1 cellular context compared by ENCODE assay signal in the genomic region with DNA sequence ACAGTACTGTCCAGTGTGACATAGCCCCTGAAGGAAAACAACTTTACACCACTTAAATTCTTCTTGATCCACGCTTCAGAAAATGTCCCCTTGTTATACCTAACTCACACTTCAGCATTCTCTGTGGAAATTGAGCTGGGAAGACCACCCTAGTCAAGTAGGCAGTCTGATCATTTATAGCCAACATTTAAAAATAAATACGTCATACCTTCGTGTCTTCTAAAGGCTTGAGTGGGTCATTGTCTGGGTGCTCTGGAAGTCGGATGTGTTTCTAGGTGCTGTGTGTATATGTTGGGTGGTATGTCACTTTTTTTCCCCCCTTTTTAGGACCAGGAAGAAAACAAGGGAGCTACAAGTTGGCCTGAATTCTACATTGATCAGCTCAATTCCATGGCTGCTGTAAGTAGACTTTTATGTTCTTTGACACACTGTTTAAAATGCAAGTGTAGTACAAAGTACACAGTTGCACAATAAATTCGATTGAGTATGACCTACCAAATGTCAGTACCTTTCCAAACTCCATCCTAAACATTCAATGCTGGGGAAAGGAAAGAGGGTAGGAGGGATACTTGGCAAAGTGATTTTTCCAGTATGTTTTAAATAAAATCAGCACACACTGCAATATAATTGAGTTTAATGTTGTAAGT.
TF ChIP-seq lines count a peak whose summit lies in the region.

No MANE protein-coding gene starts in this region.

TF ChIP-seq in HepG2, 621 proteins besides CTCF, POLR2A, EP300 and RAD21 (continued from another document and continues in another):
- TF ChIP-seq, protein P1, sequence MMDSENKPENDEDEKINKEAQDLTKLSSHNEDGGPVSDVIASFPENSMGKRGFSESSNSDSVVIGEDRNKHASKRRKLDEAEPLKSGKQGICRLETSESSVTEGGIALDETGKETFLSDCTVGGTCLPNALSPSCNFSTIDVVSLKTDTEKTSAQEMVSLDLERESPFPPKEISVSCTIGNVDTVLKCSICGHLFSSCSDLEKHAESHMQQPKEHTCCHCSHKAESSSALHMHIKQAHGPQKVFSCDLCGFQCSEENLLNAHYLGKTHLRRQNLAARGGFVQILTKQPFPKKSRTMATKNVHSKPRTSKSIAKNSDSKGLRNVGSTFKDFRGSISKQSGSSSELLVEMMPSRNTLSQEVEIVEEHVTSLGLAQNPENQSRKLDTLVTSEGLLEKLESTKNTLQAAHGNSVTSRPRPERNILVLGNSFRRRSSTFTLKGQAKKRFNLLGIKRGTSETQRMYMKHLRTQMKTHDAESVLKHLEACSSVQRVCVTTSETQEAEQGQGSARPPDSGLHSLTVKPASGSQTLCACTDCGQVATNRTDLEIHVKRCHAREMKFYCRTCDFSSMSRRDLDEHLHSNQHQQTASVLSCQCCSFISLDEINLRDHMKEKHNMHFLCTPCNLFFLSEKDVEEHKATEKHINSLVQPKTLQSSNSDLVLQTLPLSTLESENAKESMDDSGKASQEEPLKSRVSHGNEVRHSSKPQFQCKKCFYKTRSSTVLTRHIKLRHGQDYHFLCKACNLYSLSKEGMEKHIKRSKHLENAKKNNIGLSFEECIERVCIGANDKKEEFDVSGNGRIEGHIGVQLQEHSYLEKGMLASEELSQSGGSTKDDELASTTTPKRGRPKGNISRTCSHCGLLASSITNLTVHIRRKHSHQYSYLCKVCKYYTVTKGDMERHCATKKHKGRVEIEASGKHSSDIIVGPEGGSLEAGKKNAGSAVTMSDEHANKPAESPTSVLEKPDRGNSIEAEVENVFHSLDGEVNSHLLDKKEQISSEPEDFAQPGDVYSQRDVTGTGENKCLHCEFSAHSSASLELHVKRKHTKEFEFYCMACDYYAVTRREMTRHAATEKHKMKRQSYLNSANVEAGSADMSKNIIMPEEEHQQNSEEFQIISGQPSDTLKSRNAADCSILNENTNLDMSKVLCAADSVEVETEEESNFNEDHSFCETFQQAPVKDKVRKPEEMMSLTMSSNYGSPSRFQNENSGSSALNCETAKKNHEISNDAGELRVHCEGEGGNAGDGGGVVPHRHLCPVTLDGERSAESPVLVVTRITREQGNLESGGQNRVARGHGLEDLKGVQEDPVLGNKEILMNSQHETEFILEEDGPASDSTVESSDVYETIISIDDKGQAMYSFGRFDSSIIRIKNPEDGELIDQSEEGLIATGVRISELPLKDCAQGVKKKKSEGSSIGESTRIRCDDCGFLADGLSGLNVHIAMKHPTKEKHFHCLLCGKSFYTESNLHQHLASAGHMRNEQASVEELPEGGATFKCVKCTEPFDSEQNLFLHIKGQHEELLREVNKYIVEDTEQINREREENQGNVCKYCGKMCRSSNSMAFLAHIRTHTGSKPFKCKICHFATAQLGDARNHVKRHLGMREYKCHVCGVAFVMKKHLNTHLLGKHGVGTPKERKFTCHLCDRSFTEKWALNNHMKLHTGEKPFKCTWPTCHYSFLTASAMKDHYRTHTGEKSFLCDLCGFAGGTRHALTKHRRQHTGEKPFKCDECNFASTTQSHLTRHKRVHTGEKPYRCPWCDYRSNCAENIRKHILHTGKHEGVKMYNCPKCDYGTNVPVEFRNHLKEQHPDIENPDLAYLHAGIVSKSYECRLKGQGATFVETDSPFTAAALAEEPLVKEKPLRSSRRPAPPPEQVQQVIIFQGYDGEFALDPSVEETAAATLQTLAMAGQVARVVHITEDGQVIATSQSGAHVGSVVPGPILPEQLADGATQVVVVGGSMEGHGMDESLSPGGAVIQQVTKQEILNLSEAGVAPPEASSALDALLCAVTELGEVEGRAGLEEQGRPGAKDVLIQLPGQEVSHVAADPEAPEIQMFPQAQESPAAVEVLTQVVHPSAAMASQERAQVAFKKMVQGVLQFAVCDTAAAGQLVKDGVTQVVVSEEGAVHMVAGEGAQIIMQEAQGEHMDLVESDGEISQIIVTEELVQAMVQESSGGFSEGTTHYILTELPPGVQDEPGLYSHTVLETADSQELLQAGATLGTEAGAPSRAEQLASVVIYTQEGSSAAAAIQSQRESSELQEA (CRISPR knock-in tag; IDR thresholded peaks at IDR 0.05; ENCODE audit: not compliant biosample characterization), result no peak
- TF ChIP-seq, protein P2, sequence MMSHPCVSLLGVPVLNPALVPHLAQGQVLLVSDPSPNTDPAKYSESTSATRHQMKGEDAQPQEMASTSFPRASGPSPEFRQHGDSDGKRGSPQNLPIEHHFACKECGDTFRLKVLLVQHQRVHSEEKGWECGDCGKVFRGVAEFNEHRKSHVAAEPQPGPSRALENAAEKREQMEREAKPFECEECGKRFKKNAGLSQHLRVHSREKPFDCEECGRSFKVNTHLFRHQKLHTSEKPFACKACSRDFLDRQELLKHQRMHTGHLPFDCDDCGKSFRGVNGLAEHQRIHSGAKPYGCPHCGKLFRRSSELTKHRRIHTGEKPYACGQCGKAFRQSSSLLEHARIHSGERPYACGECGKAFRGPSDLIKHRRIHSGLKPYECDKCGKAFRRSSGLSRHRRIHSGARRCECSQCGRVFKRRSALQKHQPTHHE (CRISPR knock-in tag; IDR thresholded peaks at IDR 0.05; ENCODE audit: borderline replicate concordance), result no peak
- TF ChIP-seq ZNF790 (CRISPR knock-in tag; IDR thresholded peaks at IDR 0.05; ENCODE audit: borderline replicate concordance), result no peak
- no peak for TF ChIP-seq ZNF333 (CRISPR knock-in tag; IDR thresholded peaks at IDR 0.05; ENCODE audit: borderline replicate concordance)
- TF ChIP-seq ZBTB20 (CRISPR knock-in tag; IDR thresholded peaks at IDR 0.05; ENCODE audit: borderline replicate concordance, low read depth), result no peak
- TF ChIP-seq PLRG1 (conservative IDR thresholded peaks at IDR 0.05), result no peak
- no peak for TF ChIP-seq ZKSCAN5 (CRISPR knock-in tag; IDR thresholded peaks at IDR 0.05)
- no peak for TF ChIP-seq SAFB2 (CRISPR knock-in tag; IDR thresholded peaks at IDR 0.05; ENCODE audit: borderline replicate concordance, low read depth)
- TF ChIP-seq ZNF674 (CRISPR knock-in tag; IDR thresholded peaks at IDR 0.05; ENCODE audit: low read depth), result no peak
- no peak for TF ChIP-seq ZNF24 (IDR thresholded peaks at IDR 0.05)
- TF ChIP-seq ZNF350 (CRISPR knock-in tag; IDR thresholded peaks at IDR 0.05; ENCODE audit: borderline replicate concordance, low read depth), result no peak
- TF ChIP-seq CREB1 (IDR thresholded peaks at IDR 0.05), result no peak
- peak; percentile 76 for TF ChIP-seq CREB1 (CRISPR knock-in tag; IDR thresholded peaks at IDR 0.05)
- no peak for TF ChIP-seq SCMH1 (CRISPR knock-in tag; IDR thresholded peaks at IDR 0.05; ENCODE audit: borderline replicate concordance)
- TF ChIP-seq CENPT (CRISPR knock-in tag; IDR thresholded peaks at IDR 0.05; ENCODE audit: low read depth), result no peak
- no peak for TF ChIP-seq MTERF4 (CRISPR knock-in tag; IDR thresholded peaks at IDR 0.05)
- peak; percentile 30 to 50; a peak in 2 of 4 replicates for TF ChIP-seq MAFK (conservative IDR thresholded peaks at IDR 0.05 in 1 of 2, IDR thresholded peaks at IDR 0.05 in 1 of 2; ENCODE audit: low read length in 2 of 2)
- peak; percentile 84; the same call in 1 of the 2 replicates for TF ChIP-seq FOXJ3 (CRISPR knock-in tag; IDR thresholded peaks at IDR 0.05; ENCODE audit: borderline replicate concordance)
- no peak for TF ChIP-seq SIX4 (CRISPR knock-in tag; IDR thresholded peaks at IDR 0.05)
- no peak for TF ChIP-seq ZNF224 (CRISPR knock-in tag; IDR thresholded peaks at IDR 0.05)
- TF ChIP-seq ZFP41 (CRISPR knock-in tag; IDR thresholded peaks at IDR 0.05; ENCODE audit: borderline replicate concordance), result no peak
- no peak for TF ChIP-seq ZNF20 (CRISPR knock-in tag; IDR thresholded peaks at IDR 0.05)
- TF ChIP-seq, protein P3, sequence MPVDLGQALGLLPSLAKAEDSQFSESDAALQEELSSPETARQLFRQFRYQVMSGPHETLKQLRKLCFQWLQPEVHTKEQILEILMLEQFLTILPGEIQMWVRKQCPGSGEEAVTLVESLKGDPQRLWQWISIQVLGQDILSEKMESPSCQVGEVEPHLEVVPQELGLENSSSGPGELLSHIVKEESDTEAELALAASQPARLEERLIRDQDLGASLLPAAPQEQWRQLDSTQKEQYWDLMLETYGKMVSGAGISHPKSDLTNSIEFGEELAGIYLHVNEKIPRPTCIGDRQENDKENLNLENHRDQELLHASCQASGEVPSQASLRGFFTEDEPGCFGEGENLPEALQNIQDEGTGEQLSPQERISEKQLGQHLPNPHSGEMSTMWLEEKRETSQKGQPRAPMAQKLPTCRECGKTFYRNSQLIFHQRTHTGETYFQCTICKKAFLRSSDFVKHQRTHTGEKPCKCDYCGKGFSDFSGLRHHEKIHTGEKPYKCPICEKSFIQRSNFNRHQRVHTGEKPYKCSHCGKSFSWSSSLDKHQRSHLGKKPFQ (CRISPR knock-in tag; IDR thresholded peaks at IDR 0.05; ENCODE audit: insufficient replicate concordance), result no peak
- TF ChIP-seq, protein P4, sequence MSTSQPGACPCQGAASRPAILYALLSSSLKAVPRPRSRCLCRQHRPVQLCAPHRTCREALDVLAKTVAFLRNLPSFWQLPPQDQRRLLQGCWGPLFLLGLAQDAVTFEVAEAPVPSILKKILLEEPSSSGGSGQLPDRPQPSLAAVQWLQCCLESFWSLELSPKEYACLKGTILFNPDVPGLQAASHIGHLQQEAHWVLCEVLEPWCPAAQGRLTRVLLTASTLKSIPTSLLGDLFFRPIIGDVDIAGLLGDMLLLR (CRISPR knock-in tag; IDR thresholded peaks at IDR 0.05), result no peak
- TF ChIP-seq ZNF549 (CRISPR knock-in tag; IDR thresholded peaks at IDR 0.05), result no peak
- TF ChIP-seq CERS6 (CRISPR knock-in tag; IDR thresholded peaks at IDR 0.05), result no peak
- no peak for TF ChIP-seq ZZZ3 (CRISPR knock-in tag; IDR thresholded peaks at IDR 0.05; ENCODE audit: borderline replicate concordance)
- no peak for TF ChIP-seq PAWR (CRISPR knock-in tag; IDR thresholded peaks at IDR 0.05; ENCODE audit: borderline replicate concordance)
- TF ChIP-seq NFE2 (CRISPR knock-in tag; IDR thresholded peaks at IDR 0.05), result no peak
- no peak for TF ChIP-seq ZNF589 (CRISPR knock-in tag; conservative IDR thresholded peaks at IDR 0.05)
- TF ChIP-seq ZNF547 (CRISPR knock-in tag; IDR thresholded peaks at IDR 0.05), result no peak
- TF ChIP-seq, protein P5, sequence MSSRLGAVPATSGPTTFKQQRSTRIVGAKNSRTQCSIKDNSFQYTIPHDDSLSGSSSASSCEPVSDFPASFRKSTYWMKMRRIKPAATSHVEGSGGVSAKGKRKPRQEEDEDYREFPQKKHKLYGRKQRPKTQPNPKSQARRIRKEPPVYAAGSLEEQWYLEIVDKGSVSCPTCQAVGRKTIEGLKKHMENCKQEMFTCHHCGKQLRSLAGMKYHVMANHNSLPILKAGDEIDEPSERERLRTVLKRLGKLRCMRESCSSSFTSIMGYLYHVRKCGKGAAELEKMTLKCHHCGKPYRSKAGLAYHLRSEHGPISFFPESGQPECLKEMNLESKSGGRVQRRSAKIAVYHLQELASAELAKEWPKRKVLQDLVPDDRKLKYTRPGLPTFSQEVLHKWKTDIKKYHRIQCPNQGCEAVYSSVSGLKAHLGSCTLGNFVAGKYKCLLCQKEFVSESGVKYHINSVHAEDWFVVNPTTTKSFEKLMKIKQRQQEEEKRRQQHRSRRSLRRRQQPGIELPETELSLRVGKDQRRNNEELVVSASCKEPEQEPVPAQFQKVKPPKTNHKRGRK (CRISPR knock-in tag; IDR thresholded peaks at IDR 0.05), result no peak
- no peak for TF ChIP-seq ZNF567 (CRISPR knock-in tag; IDR thresholded peaks at IDR 0.05; ENCODE audit: borderline replicate concordance)
- TF ChIP-seq NFIB (CRISPR knock-in tag; IDR thresholded peaks at IDR 0.05; ENCODE audit: borderline replicate concordance), result no peak
- no peak for TF ChIP-seq SMYD3 (CRISPR knock-in tag; IDR thresholded peaks at IDR 0.05)
- TF ChIP-seq PPARG (CRISPR knock-in tag; conservative IDR thresholded peaks at IDR 0.05), result peak; percentile 86
- TF ChIP-seq PRPF4 (IDR thresholded peaks at IDR 0.05; ENCODE audit: low read depth, low read length, poor library complexity, severe bottlenecking), result no peak
- no peak for TF ChIP-seq RORA (CRISPR knock-in tag; IDR thresholded peaks at IDR 0.05)
- TF ChIP-seq, protein P6, sequence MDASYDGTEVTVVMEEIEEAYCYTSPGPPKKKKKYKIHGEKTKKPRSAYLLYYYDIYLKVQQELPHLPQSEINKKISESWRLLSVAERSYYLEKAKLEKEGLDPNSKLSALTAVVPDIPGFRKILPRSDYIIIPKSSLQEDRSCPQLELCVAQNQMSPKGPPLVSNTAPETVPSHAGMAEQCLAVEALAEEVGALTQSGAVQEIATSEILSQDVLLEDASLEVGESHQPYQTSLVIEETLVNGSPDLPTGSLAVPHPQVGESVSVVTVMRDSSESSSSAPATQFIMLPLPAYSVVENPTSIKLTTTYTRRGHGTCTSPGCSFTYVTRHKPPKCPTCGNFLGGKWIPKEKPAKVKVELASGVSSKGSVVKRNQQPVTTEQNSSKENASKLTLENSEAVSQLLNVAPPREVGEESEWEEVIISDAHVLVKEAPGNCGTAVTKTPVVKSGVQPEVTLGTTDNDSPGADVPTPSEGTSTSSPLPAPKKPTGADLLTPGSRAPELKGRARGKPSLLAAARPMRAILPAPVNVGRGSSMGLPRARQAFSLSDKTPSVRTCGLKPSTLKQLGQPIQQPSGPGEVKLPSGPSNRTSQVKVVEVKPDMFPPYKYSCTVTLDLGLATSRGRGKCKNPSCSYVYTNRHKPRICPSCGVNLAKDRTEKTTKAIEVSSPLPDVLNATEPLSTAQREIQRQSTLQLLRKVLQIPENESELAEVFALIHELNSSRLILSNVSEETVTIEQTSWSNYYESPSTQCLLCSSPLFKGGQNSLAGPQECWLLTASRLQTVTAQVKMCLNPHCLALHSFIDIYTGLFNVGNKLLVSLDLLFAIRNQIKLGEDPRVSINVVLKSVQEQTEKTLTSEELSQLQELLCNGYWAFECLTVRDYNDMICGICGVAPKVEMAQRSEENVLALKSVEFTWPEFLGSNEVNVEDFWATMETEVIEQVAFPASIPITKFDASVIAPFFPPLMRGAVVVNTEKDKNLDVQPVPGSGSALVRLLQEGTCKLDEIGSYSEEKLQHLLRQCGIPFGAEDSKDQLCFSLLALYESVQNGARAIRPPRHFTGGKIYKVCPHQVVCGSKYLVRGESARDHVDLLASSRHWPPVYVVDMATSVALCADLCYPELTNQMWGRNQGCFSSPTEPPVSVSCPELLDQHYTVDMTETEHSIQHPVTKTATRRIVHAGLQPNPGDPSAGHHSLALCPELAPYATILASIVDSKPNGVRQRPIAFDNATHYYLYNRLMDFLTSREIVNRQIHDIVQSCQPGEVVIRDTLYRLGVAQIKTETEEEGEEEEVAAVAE (CRISPR knock-in tag; IDR thresholded peaks at IDR 0.05; ENCODE audit: borderline replicate concordance), result no peak; the same call in 1 of the 2 replicates
- TF ChIP-seq GTF2F1 (IDR thresholded peaks at IDR 0.05; ENCODE audit: low read length), result no peak
- TF ChIP-seq ZNF570 (CRISPR knock-in tag; IDR thresholded peaks at IDR 0.05; ENCODE audit: borderline replicate concordance), result no peak
- TF ChIP-seq NR2F2 (IDR thresholded peaks at IDR 0.05; ENCODE audit: borderline replicate concordance, low read depth), result peak; percentile 35; the same call in 1 of the 2 replicates
